Comparison of ENCODE assay signal across 8 cellular contexts in genomic region chr1:112707217-112708001, GRCh38. TPM values are rescaled to one million over a fixed set of nuclear protein-coding genes. Genes with fewer than 3 reads are reported as not detected.
A peak's percentile ranks its signal among the peaks of the same experiment; 100 is the strongest.
DNase-seq lines count a peak whose midpoint lies in the region; ATAC-seq and TF ChIP-seq lines count a peak whose summit lies in the region.

No MANE protein-coding gene starts in this region.

- intact Hi-C loops in left lung (cut with DNase I), result loop anchor here in 1 of 2 donors (10.0 kb wide), 2 partner anchors 83 to 313 kb away; partner anchors contain the start of gene CTTNBP2NL

- peak overlapping the region; percentile 91 to 96 for H3K4me3 ChIP-seq in left lung

- CTCF ChIA-PET in activated CD4-positive, alpha-beta T cell treated with anti-CD3 and anti-CD28 coated beads, Interleukin-2, amount 10 ng/mL, durations not matched to agents 7 days and 5 days (lab: Charles Lee), result interaction anchor here (0.6 to 3.4 kb wide), 9 partner anchors 8 to 325 kb away, joined by 3 to 15 read pairs (median 4); a partner anchor contains a TSS

- peak overlapping the region; percentile 84 for H3K27ac Mint-ChIP-seq in activated CD4-positive, alpha-beta T cell treated with anti-CD3 and anti-CD28 coated beads, Interleukin-2, amount 10 ng/mL, durations not matched to agents 7 days and 5 days

- H3K4me3 Mint-ChIP-seq in activated CD4-positive, alpha-beta T cell treated with anti-CD3 and anti-CD28 coated beads, Interleukin-2, amount 10 ng/mL, durations not matched to agents 7 days and 5 days, result peak overlapping the region; percentile 77

- peak; percentile 53 for ATAC-seq in HG03280 (IDR thresholded peaks at IDR 0.05; ENCODE audit: unreplicated experiment)
- ATAC-seq in left lung, result peak; percentile 83

- no peaks in the 10 kb centered on the region for H3K9me3 ChIP-seq in left lung

- peaks cover 0 to 8% of the 10 kb centered on the region in 2 donors for H3K36me3 ChIP-seq in left lung

- peaks cover 42% of the 10 kb centered on the region for H3K4me1 Mint-ChIP-seq in activated CD4-positive, alpha-beta T cell treated with anti-CD3 and anti-CD28 coated beads, Interleukin-2, amount 10 ng/mL, durations not matched to agents 7 days and 5 days

- H3K9me3 Mint-ChIP-seq in activated CD4-positive, alpha-beta T cell treated with anti-CD3 and anti-CD28 coated beads, Interleukin-2, amount 10 ng/mL, durations not matched to agents 7 days and 5 days, result no peaks in the 10 kb centered on the region

- peak; percentile 82 for DNase-seq in NCI-H460 (ENCODE audit: extremely low read depth, low read depth)
- DNase-seq in activated CD4-positive, alpha-beta T cell treated with anti-CD3 and anti-CD28 coated beads, Interleukin-2, amount 10 ng/mL, durations not matched to agents 7 days and 5 days, result peak; percentile 65
- DNase-seq in dermis blood vessel endothelial cell, result peak; percentile 94
- peak; percentile 88 to 96 for DNase-seq in left lung
- DNase-seq in stimulated activated CD4-positive, alpha-beta T cell treated with anti-CD3 and anti-CD28 coated beads, Interleukin-2, amount 100 ng/mL, for 4 hours (ENCODE audit: low read depth), result peak; percentile 48

- peak; percentile 98 for TF ChIP-seq CTCF in C4-2B (conservative IDR thresholded peaks at IDR 0.05)
- TF ChIP-seq CTCF in left lung (IDR thresholded peaks at IDR 0.05), result peak; percentile 88 to 91

- H3K27me3 ChIP-seq in left lung, result peaks cover 0 to 26% of the 10 kb centered on the region in 2 donors

- H3K27me3 Mint-ChIP-seq in activated CD4-positive, alpha-beta T cell treated with anti-CD3 and anti-CD28 coated beads, Interleukin-2, amount 10 ng/mL, durations not matched to agents 7 days and 5 days, result peaks cover 37% of the 10 kb centered on the region

- H3K4me1 ChIP-seq in left lung, result peaks cover 29 to 43% of the 10 kb centered on the region in 2 donors

- H3K27ac ChIP-seq in C4-2B (peak overlapping the region; percentile 99), left lung (peak overlapping the region; percentile 87 to 93)

- POLR2A ChIA-PET in activated CD4-positive, alpha-beta T cell treated with anti-CD3 and anti-CD28 coated beads, Interleukin-2, amount 10 ng/mL, durations not matched to agents 7 days and 5 days (lab: Charles Lee), result no interaction called here

- peaks cover 3% of the 10 kb centered on the region for H3K36me3 Mint-ChIP-seq in activated CD4-positive, alpha-beta T cell treated with anti-CD3 and anti-CD28 coated beads, Interleukin-2, amount 10 ng/mL, durations not matched to agents 7 days and 5 days (ENCODE audit: low read depth)

- peak; percentile 44 for TF ChIP-seq POLR2A in GM19193 (IDR thresholded peaks at IDR 0.05; ENCODE audit: extremely low read depth, insufficient read depth, insufficient read length)

RNA-seq across cellular contexts. Expression of gene RHOC, which starts 0.5 kb away (rescaled TPM):
- total RNA-seq in NCI-H460 (2014; rRNA removed; shearing (Covaris generic)), result 76.9 and 96.3 TPM in 2 replicates
- polyA plus RNA-seq in NCI-H460 (2014; cell fraction: nucleus; rRNA removed), result 98.2 and 111 TPM in 2 replicates
- total RNA-seq in activated CD4-positive, alpha-beta T cell treated with anti-CD3 and anti-CD28 coated beads, Interleukin-2, amount 10 ng/mL, durations not matched to agents 7 days and 5 days, result 10 to 100 TPM; 53.7 to 56.8 TPM
- total RNA-seq in dermis blood vessel endothelial cell, result 579 and 920 TPM in 2 replicates
- total RNA-seq in left lung, result 100 to 1,000 TPM; 195 to 197 TPM

RNA-seq across cellular contexts. Expression of gene PPM1J, which starts 7.7 kb away (rescaled TPM):
- total RNA-seq in NCI-H460 (2014; rRNA removed; shearing (Covaris generic)), result 0.69 and 0.72 TPM in 2 replicates
- polyA plus RNA-seq in NCI-H460 (2014; cell fraction: nucleus; rRNA removed), result 0.78 and 0.81 TPM in 2 replicates
- not detected for total RNA-seq in activated CD4-positive, alpha-beta T cell treated with anti-CD3 and anti-CD28 coated beads, Interleukin-2, amount 10 ng/mL, durations not matched to agents 7 days and 5 days
- total RNA-seq in dermis blood vessel endothelial cell (0.68 and 0.74 TPM in 2 replicates), left lung (under 1 TPM; 0.76 to 0.93 TPM)

RNA-seq across cellular contexts. Expression of gene MOV10, which starts 33.0 kb away (rescaled TPM):
- 25.8 and 29.5 TPM in 2 replicates for total RNA-seq in NCI-H460 (2014; rRNA removed; shearing (Covaris generic))
- 64.5 and 83.7 TPM in 2 replicates for polyA plus RNA-seq in NCI-H460 (2014; cell fraction: nucleus; rRNA removed)
- total RNA-seq in activated CD4-positive, alpha-beta T cell treated with anti-CD3 and anti-CD28 coated beads, Interleukin-2, amount 10 ng/mL, durations not matched to agents 7 days and 5 days, result 100 to 1,000 TPM; 118 to 126 TPM
- 62.8 and 85.2 TPM in 2 replicates for total RNA-seq in dermis blood vessel endothelial cell
- total RNA-seq in left lung, result 10 to 100 TPM; 57.8 to 59.0 TPM

Comparison
In these comparisons a context has a peak if more than half of its experiments do, and no peak if none do; other contexts are left out.
1. Peak in every context shown above with its lines: DNase-seq, ATAC-seq, H3K4me3 ChIP-seq and H3K27ac ChIP-seq.